8 cellular contexts compared by ENCODE assay signal in the genomic region with DNA sequence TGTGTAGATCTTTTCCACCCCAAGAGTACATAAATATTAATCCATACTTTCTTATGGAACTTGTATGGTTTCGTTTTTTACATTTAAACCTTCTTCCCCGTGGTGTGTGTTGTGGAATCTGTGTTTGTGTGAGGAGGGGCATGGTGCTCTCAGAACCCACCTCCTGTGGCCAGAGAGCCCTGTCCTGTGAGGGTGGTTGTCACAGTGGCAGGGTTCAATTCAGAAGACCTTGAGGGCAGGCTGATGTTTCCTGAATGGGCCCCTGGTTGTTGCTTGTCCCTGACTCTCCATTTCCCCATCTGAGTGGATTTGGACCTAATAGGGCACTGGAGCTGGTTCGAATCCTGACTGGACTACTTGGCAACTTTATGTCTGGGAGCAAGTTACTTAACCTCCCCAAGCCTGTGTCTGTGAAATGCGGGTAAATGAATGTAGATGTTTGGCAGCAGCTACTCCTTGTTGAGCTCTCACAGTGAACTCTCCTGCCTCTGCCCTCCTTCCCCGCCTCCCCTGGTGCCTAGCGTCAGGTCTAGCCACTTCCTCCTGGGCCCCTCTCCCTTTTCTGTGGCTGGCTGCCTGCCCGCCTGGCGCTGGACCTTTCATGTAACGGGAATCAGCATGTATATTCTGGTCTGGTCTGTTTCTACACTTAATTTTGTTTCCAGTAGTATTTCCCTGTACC. TPM values are rescaled to one million over a fixed set of nuclear protein-coding genes. Genes with fewer than 3 reads are reported as not detected.
A peak's percentile ranks its signal among the peaks of the same experiment; 100 is the strongest.
DNase-seq lines count a peak whose midpoint lies in the region; ATAC-seq and TF ChIP-seq lines count a peak whose summit lies in the region.

No MANE protein-coding gene starts in this region.

- H3K4me1 ChIP-seq in Karpas-422 (ENCODE audit: low read length) (peaks cover 81% of the 10 kb centered on the region), osteoblast (ENCODE audit: insufficient read depth, low read length) (peaks cover 66% of the 10 kb centered on the region)

- peak overlapping the region; percentile 100 for H3K27ac Mint-ChIP-seq in activated CD8-positive, alpha-beta T cell treated with anti-CD3 and anti-CD28 coated beads, Interleukin-2, amount 10 ng/mL, durations not matched to agents 7 days and 5 days

- no peak for TF ChIP-seq CTCF in fibroblast of mammary gland (conservative IDR thresholded peaks at IDR 0.05; ENCODE audit: control insufficient read depth, insufficient read depth, low read depth, low read length)
- no peak for TF ChIP-seq CTCF in osteoblast (IDR thresholded peaks at IDR 0.05; ENCODE audit: extremely low read depth, low read depth, low read length)

- peaks cover 80% of the 10 kb centered on the region for H3K4me1 Mint-ChIP-seq in activated CD8-positive, alpha-beta T cell treated with anti-CD3 and anti-CD28 coated beads, Interleukin-2, amount 10 ng/mL, durations not matched to agents 7 days and 5 days (ENCODE audit: low read depth)

- H4K20me1 ChIP-seq in Karpas-422 (ENCODE audit: insufficient read depth, low read depth, low read length) (peaks cover 10% of the 10 kb centered on the region; the same call in 1 of the 2 replicates), osteoblast (ENCODE audit: insufficient read depth, low read length) (peaks cover 97% of the 10 kb centered on the region)

- no peaks in the 10 kb centered on the region for H3K9me3 Mint-ChIP-seq in activated CD8-positive, alpha-beta T cell treated with anti-CD3 and anti-CD28 coated beads, Interleukin-2, amount 10 ng/mL, durations not matched to agents 7 days and 5 days (ENCODE audit: insufficient read depth)

- H3K9ac ChIP-seq in Karpas-422 (ENCODE audit: low read length), result peak overlapping the region; percentile 96

- CTCF ChIA-PET in activated CD8-positive, alpha-beta T cell treated with anti-CD3 and anti-CD28 coated beads, Interleukin-2, amount 10 ng/mL, durations not matched to agents 7 days and 5 days (lab: Charles Lee), result interaction anchor here (1.0 to 2.0 kb wide), 7 partner anchors 10 to 73 kb away, joined by 3 to 29 read pairs (median 6); a partner anchor contains a TSS

- H3K4me3 ChIP-seq in Karpas-422 (ENCODE audit: low read length), result peak overlapping the region; percentile 84
- H3K4me3 ChIP-seq in fibroblast of mammary gland (ENCODE audit: control insufficient read depth, low read depth, low read length), result peak overlapping the region; percentile 17
- peak overlapping the region; percentile 77 for H3K4me3 ChIP-seq in osteoblast (ENCODE audit: insufficient read depth, low read length)

- H3K27me3 ChIP-seq in Karpas-422 (ENCODE audit: low read length) (no peaks in the 10 kb centered on the region), osteoblast (ENCODE audit: insufficient read depth, low read length) (no peaks in the 10 kb centered on the region)

- POLR2A ChIA-PET in activated CD8-positive, alpha-beta T cell treated with anti-CD3 and anti-CD28 coated beads, Interleukin-2, amount 10 ng/mL, durations not matched to agents 7 days and 5 days (lab: Charles Lee), result interaction anchor here (0.7 to 19.6 kb wide), 10 partner anchors 11 to 72 kb away, joined by 3 to 4167 read pairs (median 4); a partner anchor contains a TSS

- H3K4me3 Mint-ChIP-seq in activated CD8-positive, alpha-beta T cell treated with anti-CD3 and anti-CD28 coated beads, Interleukin-2, amount 10 ng/mL, durations not matched to agents 7 days and 5 days, result peak overlapping the region; percentile 87

- peak; percentile 66 for DNase-seq in EL
- peak; percentile 82 for DNase-seq in Karpas-422
- peak; percentile 70 for DNase-seq in activated CD8-positive, alpha-beta T cell treated with anti-CD3 and anti-CD28 coated beads, Interleukin-2, amount 10 ng/mL, durations not matched to agents 7 days and 5 days
- DNase-seq in fibroblast of mammary gland (ENCODE audit: low read depth), result peak; percentile 89
- DNase-seq in osteoblast (ENCODE audit: insufficient read length, low spot score, missing footprints), result no peak
- DNase-seq in NCI-H524 treated with DMSO at 0.1 percent for 48 hours (lab: John Stamatoyannopoulos, UW), result no peak

- no peaks in the 10 kb centered on the region for H3K9me2 ChIP-seq in Karpas-422 (replicated peaks; ENCODE audit: insufficient read depth, low read length)

- H3K27ac ChIP-seq in Karpas-422 (ENCODE audit: low read length) (peak overlapping the region; percentile 97), osteoblast (ENCODE audit: low read depth, low read length) (peak overlapping the region; percentile 100)

- no peaks in the 10 kb centered on the region for H3K27me3 Mint-ChIP-seq in activated CD8-positive, alpha-beta T cell treated with anti-CD3 and anti-CD28 coated beads, Interleukin-2, amount 10 ng/mL, durations not matched to agents 7 days and 5 days (ENCODE audit: low read depth)

- peaks cover 21% of the 10 kb centered on the region for H3K79me2 ChIP-seq in Karpas-422 (ENCODE audit: low read length)
- peaks cover 99% of the 10 kb centered on the region for H3K79me2 ChIP-seq in osteoblast (ENCODE audit: insufficient read depth, low read length)

- no peaks in the 10 kb centered on the region for H3K9me3 ChIP-seq in Karpas-422 (ENCODE audit: low read length)
- no peaks in the 10 kb centered on the region for H3K9me3 ChIP-seq in osteoblast (ENCODE audit: low read depth, low read length)

- H3K36me3 Mint-ChIP-seq in activated CD8-positive, alpha-beta T cell treated with anti-CD3 and anti-CD28 coated beads, Interleukin-2, amount 10 ng/mL, durations not matched to agents 7 days and 5 days (ENCODE audit: low read depth), result peaks cover 70% of the 10 kb centered on the region

- H2AFZ ChIP-seq in Karpas-422 (ENCODE audit: low read length), result no peak overlapping the region
- H2AFZ ChIP-seq in osteoblast (ENCODE audit: low read length), result no peak overlapping the region

- H3K36me3 ChIP-seq in Karpas-422 (ENCODE audit: insufficient read depth, low read length), result peaks cover 11% of the 10 kb centered on the region
- peaks cover 72% of the 10 kb centered on the region for H3K36me3 ChIP-seq in osteoblast (ENCODE audit: insufficient read depth, low read length)

- ATAC-seq in activated CD8-positive, alpha-beta T cell treated with anti-CD3 and anti-CD28 coated beads, Interleukin-2, amount 10 ng/mL, durations not matched to agents 7 days and 5 days, result peak; percentile 12
- ATAC-seq in HG02852 (IDR thresholded peaks at IDR 0.05; ENCODE audit: unreplicated experiment), result no peak
- no peak for ATAC-seq in HG03097 (IDR thresholded peaks at IDR 0.05; ENCODE audit: low FRiP score, unreplicated experiment)

- peak overlapping the region; percentile 78 for H3K4me2 ChIP-seq in Karpas-422 (ENCODE audit: low read depth, low read length, poor library complexity, severe bottlenecking)
- H3K4me2 ChIP-seq in osteoblast (ENCODE audit: insufficient read depth, low read length), result peak overlapping the region; percentile 84

RNA-seq across cellular contexts. Expression of a gene that starts 7.3 kb away (rescaled TPM):
- 36.5 and 74.7 TPM in 2 replicates for total RNA-seq in Karpas-422 (2014; rRNA removed; shearing (Covaris generic); ENCODE audit: low replicate concordance)
- total RNA-seq in activated CD8-positive, alpha-beta T cell treated with anti-CD3 and anti-CD28 coated beads, Interleukin-2, amount 10 ng/mL, durations not matched to agents 7 days and 5 days, result 100 to 1,000 TPM; 212 to 254 TPM
- total RNA-seq in osteoblast, result 818 and 1,122 TPM in 2 replicates

RNA-seq across cellular contexts. Expression of a gene that starts 43.4 kb away (rescaled TPM):
- 48.5 and 102 TPM in 2 replicates for total RNA-seq in Karpas-422 (2014; rRNA removed; shearing (Covaris generic); ENCODE audit: low replicate concordance)
- total RNA-seq in activated CD8-positive, alpha-beta T cell treated with anti-CD3 and anti-CD28 coated beads, Interleukin-2, amount 10 ng/mL, durations not matched to agents 7 days and 5 days, result 10 to 100 TPM; 51.0 to 54.7 TPM
- 62.2 and 78.2 TPM in 2 replicates for total RNA-seq in osteoblast

RNA-seq across cellular contexts. Expression of a gene that starts 47.4 kb away (rescaled TPM):
- total RNA-seq in Karpas-422 (2014; rRNA removed; shearing (Covaris generic); ENCODE audit: low replicate concordance), result 6.7 and 9.7 TPM in 2 replicates
- 10 to 100 TPM; 24.5 to 28.2 TPM for total RNA-seq in activated CD8-positive, alpha-beta T cell treated with anti-CD3 and anti-CD28 coated beads, Interleukin-2, amount 10 ng/mL, durations not matched to agents 7 days and 5 days
- total RNA-seq in osteoblast, result 4.1 and 4.3 TPM in 2 replicates

Comparison
In these comparisons a context has a peak if more than half of its experiments do, and no peak if none do; other contexts are left out.
1. DNase-seq: peak in EL (single experiment), Karpas-422 (single experiment), activated CD8-positive, alpha-beta T cell treated with anti-CD3 and anti-CD28 coated beads, Interleukin-2, amount 10 ng/mL, durations not matched to agents 7 days and 5 days (single experiment) and fibroblast of mammary gland (single experiment); none in osteoblast (single experiment) and NCI-H524 treated with DMSO at 0.1 percent for 48 hours (single experiment).
2. H3K4me3 ChIP-seq: peak in every context shown above with its lines; median percentile 84 in Karpas-422; 77 in osteoblast; 17 in fibroblast of mammary gland.